ENCODE assay signal across 1 cellular context in the genomic region with DNA sequence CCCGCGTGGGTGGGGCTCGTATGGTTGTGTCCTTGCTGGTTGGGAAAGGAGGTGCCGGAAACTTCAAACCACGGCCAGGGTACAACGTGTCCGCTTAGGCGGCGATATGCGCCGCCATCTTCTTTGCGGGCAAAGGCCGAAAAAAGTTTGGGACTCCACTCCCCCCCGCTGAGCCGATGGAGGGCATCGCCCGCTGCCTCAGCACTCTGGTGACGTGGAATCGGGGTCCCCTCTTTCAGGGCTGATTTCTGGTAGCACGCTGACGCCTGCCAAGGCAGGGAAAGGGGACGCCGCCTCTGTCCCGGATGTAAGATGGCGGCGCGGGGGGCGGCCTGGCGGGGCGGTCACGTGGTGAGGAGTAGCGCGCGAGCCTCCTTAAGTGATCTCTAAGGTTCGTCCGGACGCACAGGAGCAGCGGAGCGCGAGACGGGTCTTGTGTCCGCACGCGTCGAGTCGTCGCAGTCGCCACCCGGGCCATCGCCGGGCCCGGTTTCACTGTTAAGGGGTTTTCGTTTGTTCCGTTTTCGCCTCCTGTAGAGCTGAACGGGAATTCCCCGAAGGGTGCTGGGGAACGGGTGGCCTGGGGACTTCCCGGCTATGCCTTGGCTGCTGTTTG.
TF ChIP-seq lines count a peak whose summit lies in the region.

No MANE protein-coding gene starts in this region.

TF ChIP-seq in HepG2, 621 proteins besides CTCF, POLR2A, EP300 and RAD21 (continued from another document and continues in another):
- TF ChIP-seq, protein P1, sequence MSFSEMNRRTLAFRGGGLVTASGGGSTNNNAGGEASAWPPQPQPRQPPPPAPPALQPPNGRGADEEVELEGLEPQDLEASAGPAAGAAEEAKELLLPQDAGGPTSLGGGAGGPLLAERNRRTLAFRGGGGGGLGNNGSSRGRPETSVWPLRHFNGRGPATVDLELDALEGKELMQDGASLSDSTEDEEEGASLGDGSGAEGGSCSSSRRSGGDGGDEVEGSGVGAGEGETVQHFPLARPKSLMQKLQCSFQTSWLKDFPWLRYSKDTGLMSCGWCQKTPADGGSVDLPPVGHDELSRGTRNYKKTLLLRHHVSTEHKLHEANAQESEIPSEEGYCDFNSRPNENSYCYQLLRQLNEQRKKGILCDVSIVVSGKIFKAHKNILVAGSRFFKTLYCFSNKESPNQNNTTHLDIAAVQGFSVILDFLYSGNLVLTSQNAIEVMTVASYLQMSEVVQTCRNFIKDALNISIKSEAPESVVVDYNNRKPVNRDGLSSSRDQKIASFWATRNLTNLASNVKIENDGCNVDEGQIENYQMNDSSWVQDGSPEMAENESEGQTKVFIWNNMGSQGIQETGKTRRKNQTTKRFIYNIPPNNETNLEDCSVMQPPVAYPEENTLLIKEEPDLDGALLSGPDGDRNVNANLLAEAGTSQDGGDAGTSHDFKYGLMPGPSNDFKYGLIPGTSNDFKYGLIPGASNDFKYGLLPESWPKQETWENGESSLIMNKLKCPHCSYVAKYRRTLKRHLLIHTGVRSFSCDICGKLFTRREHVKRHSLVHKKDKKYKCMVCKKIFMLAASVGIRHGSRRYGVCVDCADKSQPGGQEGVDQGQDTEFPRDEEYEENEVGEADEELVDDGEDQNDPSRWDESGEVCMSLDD (CRISPR knock-in tag; IDR thresholded peaks at IDR 0.05; ENCODE audit: borderline replicate concordance): peak; percentile 91
- TF ChIP-seq ZNF326 (CRISPR knock-in tag; IDR thresholded peaks at IDR 0.05; ENCODE audit: borderline replicate concordance): no peak
- TF ChIP-seq, protein P2, sequence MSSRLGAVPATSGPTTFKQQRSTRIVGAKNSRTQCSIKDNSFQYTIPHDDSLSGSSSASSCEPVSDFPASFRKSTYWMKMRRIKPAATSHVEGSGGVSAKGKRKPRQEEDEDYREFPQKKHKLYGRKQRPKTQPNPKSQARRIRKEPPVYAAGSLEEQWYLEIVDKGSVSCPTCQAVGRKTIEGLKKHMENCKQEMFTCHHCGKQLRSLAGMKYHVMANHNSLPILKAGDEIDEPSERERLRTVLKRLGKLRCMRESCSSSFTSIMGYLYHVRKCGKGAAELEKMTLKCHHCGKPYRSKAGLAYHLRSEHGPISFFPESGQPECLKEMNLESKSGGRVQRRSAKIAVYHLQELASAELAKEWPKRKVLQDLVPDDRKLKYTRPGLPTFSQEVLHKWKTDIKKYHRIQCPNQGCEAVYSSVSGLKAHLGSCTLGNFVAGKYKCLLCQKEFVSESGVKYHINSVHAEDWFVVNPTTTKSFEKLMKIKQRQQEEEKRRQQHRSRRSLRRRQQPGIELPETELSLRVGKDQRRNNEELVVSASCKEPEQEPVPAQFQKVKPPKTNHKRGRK (CRISPR knock-in tag; IDR thresholded peaks at IDR 0.05): no peak
- TF ChIP-seq SPEN (CRISPR knock-in tag; IDR thresholded peaks at IDR 0.05; ENCODE audit: low read depth): peak; percentile 48
- TF ChIP-seq IRF2 (CRISPR knock-in tag; IDR thresholded peaks at IDR 0.05): peak; percentile 27; the same call in 1 of the 2 replicates
- TF ChIP-seq TOPORS (CRISPR knock-in tag; IDR thresholded peaks at IDR 0.05): peak; percentile 79
- TF ChIP-seq ZNF674 (CRISPR knock-in tag; IDR thresholded peaks at IDR 0.05; ENCODE audit: low read depth): peak; percentile 4; the same call in 1 of the 2 replicates
- TF ChIP-seq RBM22 (optimal IDR thresholded peaks at IDR 0.05; ENCODE audit: low read length): peak; percentile 69
- 0 out of 2 replicates have a peak, but pooled peaks have one; percentile 4 for TF ChIP-seq MIER3 (CRISPR knock-in tag; IDR thresholded peaks at IDR 0.05; ENCODE audit: borderline replicate concordance)
- no peak for TF ChIP-seq RFX1 (IDR thresholded peaks at IDR 0.05)
- peak; percentile 90 for TF ChIP-seq POLR2G (IDR thresholded peaks at IDR 0.05; ENCODE audit: low read depth, low read length)
- peak; percentile 68 for TF ChIP-seq ELF1 (CRISPR knock-in tag; IDR thresholded peaks at IDR 0.05)
- no peak for TF ChIP-seq NR2F6 (IDR thresholded peaks at IDR 0.05)
- TF ChIP-seq NR2F6 (CRISPR knock-in tag; IDR thresholded peaks at IDR 0.05): 0 out of 2 replicates have a peak, but pooled peaks have one; percentile 15
- 0 out of 2 replicates have a peak, but pooled peaks have one; percentile 47 for TF ChIP-seq ZFP1 (CRISPR knock-in tag; IDR thresholded peaks at IDR 0.05)
- peak; percentile 72; the same call in 1 of the 2 replicates for TF ChIP-seq ZFP41 (CRISPR knock-in tag; IDR thresholded peaks at IDR 0.05; ENCODE audit: borderline replicate concordance)
- TF ChIP-seq ZNF263 (CRISPR knock-in tag; IDR thresholded peaks at IDR 0.05): no peak
- TF ChIP-seq, protein P3, sequence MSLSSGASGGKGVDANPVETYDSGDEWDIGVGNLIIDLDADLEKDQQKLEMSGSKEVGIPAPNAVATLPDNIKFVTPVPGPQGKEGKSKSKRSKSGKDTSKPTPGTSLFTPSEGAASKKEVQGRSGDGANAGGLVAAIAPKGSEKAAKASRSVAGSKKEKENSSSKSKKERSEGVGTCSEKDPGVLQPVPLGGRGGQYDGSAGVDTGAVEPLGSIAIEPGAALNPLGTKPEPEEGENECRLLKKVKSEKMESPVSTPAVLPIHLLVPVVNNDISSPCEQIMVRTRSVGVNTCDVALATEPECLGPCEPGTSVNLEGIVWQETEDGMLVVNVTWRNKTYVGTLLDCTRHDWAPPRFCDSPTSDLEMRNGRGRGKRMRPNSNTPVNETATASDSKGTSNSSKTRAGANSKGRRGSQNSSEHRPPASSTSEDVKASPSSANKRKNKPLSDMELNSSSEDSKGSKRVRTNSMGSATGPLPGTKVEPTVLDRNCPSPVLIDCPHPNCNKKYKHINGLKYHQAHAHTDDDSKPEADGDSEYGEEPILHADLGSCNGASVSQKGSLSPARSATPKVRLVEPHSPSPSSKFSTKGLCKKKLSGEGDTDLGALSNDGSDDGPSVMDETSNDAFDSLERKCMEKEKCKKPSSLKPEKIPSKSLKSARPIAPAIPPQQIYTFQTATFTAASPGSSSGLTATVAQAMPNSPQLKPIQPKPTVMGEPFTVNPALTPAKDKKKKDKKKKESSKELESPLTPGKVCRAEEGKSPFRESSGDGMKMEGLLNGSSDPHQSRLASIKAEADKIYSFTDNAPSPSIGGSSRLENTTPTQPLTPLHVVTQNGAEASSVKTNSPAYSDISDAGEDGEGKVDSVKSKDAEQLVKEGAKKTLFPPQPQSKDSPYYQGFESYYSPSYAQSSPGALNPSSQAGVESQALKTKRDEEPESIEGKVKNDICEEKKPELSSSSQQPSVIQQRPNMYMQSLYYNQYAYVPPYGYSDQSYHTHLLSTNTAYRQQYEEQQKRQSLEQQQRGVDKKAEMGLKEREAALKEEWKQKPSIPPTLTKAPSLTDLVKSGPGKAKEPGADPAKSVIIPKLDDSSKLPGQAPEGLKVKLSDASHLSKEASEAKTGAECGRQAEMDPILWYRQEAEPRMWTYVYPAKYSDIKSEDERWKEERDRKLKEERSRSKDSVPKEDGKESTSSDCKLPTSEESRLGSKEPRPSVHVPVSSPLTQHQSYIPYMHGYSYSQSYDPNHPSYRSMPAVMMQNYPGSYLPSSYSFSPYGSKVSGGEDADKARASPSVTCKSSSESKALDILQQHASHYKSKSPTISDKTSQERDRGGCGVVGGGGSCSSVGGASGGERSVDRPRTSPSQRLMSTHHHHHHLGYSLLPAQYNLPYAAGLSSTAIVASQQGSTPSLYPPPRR (CRISPR knock-in tag; IDR thresholded peaks at IDR 0.05; ENCODE audit: borderline replicate concordance): peak; percentile 42; the same call in 1 of the 2 replicates
- peak; percentile 50; the same call in 1 of the 2 replicates for TF ChIP-seq ZNF253 (CRISPR knock-in tag; IDR thresholded peaks at IDR 0.05; ENCODE audit: borderline replicate concordance)
- TF ChIP-seq, protein P4, sequence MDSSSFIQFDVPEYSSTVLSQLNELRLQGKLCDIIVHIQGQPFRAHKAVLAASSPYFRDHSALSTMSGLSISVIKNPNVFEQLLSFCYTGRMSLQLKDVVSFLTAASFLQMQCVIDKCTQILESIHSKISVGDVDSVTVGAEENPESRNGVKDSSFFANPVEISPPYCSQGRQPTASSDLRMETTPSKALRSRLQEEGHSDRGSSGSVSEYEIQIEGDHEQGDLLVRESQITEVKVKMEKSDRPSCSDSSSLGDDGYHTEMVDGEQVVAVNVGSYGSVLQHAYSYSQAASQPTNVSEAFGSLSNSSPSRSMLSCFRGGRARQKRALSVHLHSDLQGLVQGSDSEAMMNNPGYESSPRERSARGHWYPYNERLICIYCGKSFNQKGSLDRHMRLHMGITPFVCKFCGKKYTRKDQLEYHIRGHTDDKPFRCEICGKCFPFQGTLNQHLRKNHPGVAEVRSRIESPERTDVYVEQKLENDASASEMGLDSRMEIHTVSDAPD (CRISPR knock-in tag; IDR thresholded peaks at IDR 0.05): peak; percentile 18; the same call in 1 of the 2 replicates
- TF ChIP-seq NR2F2 (IDR thresholded peaks at IDR 0.05; ENCODE audit: borderline replicate concordance, low read depth): 0 out of 2 replicates have a peak, but pooled peaks have one; percentile 10
- TF ChIP-seq REL (CRISPR knock-in tag; conservative IDR thresholded peaks at IDR 0.05): peak; percentile 90
- TF ChIP-seq, protein P5, sequence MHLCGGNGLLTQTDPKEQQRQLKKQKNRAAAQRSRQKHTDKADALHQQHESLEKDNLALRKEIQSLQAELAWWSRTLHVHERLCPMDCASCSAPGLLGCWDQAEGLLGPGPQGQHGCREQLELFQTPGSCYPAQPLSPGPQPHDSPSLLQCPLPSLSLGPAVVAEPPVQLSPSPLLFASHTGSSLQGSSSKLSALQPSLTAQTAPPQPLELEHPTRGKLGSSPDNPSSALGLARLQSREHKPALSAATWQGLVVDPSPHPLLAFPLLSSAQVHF (CRISPR knock-in tag; IDR thresholded peaks at IDR 0.05): peak; percentile 85; the same call in 1 of the 2 replicates
- TF ChIP-seq, protein P6, sequence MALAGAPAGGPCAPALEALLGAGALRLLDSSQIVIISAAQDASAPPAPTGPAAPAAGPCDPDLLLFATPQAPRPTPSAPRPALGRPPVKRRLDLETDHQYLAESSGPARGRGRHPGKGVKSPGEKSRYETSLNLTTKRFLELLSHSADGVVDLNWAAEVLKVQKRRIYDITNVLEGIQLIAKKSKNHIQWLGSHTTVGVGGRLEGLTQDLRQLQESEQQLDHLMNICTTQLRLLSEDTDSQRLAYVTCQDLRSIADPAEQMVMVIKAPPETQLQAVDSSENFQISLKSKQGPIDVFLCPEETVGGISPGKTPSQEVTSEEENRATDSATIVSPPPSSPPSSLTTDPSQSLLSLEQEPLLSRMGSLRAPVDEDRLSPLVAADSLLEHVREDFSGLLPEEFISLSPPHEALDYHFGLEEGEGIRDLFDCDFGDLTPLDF (CRISPR knock-in tag; IDR thresholded peaks at IDR 0.05): peak; percentile 50
- TF ChIP-seq ZNF10 (CRISPR knock-in tag; IDR thresholded peaks at IDR 0.05; ENCODE audit: borderline replicate concordance, low read depth): no peak
- TF ChIP-seq EED (CRISPR knock-in tag; IDR thresholded peaks at IDR 0.05): 0 out of 2 replicates have a peak, but pooled peaks have one; percentile 14
- TF ChIP-seq KLF16 (CRISPR knock-in tag; IDR thresholded peaks at IDR 0.05): peak in 1 of 2 experiments; percentile 77; a peak in 2 of 4 replicates
- TF ChIP-seq MEIS2 (CRISPR knock-in tag; IDR thresholded peaks at IDR 0.05): peak; percentile 56; the same call in 1 of the 2 replicates
- TF ChIP-seq, protein P7, sequence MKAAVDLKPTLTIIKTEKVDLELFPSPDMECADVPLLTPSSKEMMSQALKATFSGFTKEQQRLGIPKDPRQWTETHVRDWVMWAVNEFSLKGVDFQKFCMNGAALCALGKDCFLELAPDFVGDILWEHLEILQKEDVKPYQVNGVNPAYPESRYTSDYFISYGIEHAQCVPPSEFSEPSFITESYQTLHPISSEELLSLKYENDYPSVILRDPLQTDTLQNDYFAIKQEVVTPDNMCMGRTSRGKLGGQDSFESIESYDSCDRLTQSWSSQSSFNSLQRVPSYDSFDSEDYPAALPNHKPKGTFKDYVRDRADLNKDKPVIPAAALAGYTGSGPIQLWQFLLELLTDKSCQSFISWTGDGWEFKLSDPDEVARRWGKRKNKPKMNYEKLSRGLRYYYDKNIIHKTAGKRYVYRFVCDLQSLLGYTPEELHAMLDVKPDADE (CRISPR knock-in tag; IDR thresholded peaks at IDR 0.05): no peak
- TF ChIP-seq MXI1 (IDR thresholded peaks at IDR 0.05; ENCODE audit: borderline replicate concordance, low read depth, low read length): peak; percentile 26; the same call in 1 of the 3 replicates
- peak; percentile 26; the same call in 1 of the 2 replicates for TF ChIP-seq ZNF256 (CRISPR knock-in tag; conservative IDR thresholded peaks at IDR 0.05)
